In the genomic region with DNA sequence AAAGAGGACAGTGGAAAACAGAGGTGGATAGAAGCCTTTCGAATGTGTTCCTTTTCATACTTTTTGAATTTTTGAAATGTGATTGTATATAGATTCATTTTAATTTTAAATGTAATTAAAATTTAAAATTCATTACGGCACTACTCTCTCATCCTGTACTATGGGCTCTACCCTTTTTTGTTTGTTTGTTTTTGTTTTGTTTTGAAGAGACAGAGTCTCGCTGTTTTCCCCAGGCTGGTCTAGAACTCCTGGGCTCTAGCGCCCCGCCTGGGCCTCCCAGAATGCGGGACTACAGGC, we compare ENCODE assay signal across 8 cellular contexts. TPM values are rescaled to one million over a fixed set of nuclear protein-coding genes. Genes with fewer than 3 reads are reported as not detected.
DNase-seq lines count a peak whose midpoint lies in the region; ATAC-seq lines count a peak whose summit lies in the region.

No MANE protein-coding gene starts in this region.

- no peak for DNase-seq in activated T-cell treated with anti-CD3 and anti-CD28 coated beads, Interleukin-2, amount 50 U/mL, for 4 hours
- DNase-seq in activated T-cell treated with anti-CD3 and anti-CD28 coated beads, Interleukin-2, amount 50 U/mL, for 48 hours, result no peak
- DNase-seq in activated naive CD8-positive, alpha-beta T cell treated with anti-CD3 and anti-CD28 coated beads, Interleukin-2, amount 50 U/mL, for 24 hours, result no peak
- peak; percentile 59 for DNase-seq in kidney glomerular epithelial cell (lab: John Stamatoyannopoulos, UW)
- DNase-seq in occipital lobe (lab: John Stamatoyannopoulos, UW), result no peak
- DNase-seq in middle frontal gyrus (ENCODE audit: extremely low spot score, low spot score), result no peak
- no peak for DNase-seq in activated CD8-positive, alpha-beta memory T cell treated with anti-CD3 and anti-CD28 coated beads for 24 hours

- H3K27ac Mint-ChIP-seq in activated naive CD8-positive, alpha-beta T cell treated with anti-CD3 and anti-CD28 coated beads, Interleukin-2, amount 50 U/mL, for 24 hours, result peak overlapping the region; percentile 33

- H3K9me3 Mint-ChIP-seq in activated T-cell treated with anti-CD3 and anti-CD28 coated beads, Interleukin-2, amount 50 U/mL, for 4 hours, result no peaks in the 10 kb centered on the region
- no peaks in the 10 kb centered on the region for H3K9me3 Mint-ChIP-seq in activated naive CD8-positive, alpha-beta T cell treated with anti-CD3 and anti-CD28 coated beads, Interleukin-2, amount 50 U/mL, for 24 hours

- H3K36me3 Mint-ChIP-seq in activated T-cell treated with anti-CD3 and anti-CD28 coated beads, Interleukin-2, amount 50 U/mL, for 4 hours (ENCODE audit: insufficient read depth), result no peaks in the 10 kb centered on the region
- no peaks in the 10 kb centered on the region for H3K36me3 Mint-ChIP-seq in activated naive CD8-positive, alpha-beta T cell treated with anti-CD3 and anti-CD28 coated beads, Interleukin-2, amount 50 U/mL, for 24 hours (ENCODE audit: low read depth)

- H3K4me3 ChIP-seq in thymus (ENCODE audit: low read length), result peak overlapping the region; percentile 86

- no peaks in the 10 kb centered on the region for H3K27me3 Mint-ChIP-seq in activated T-cell treated with anti-CD3 and anti-CD28 coated beads, Interleukin-2, amount 50 U/mL, for 4 hours (ENCODE audit: low read depth)
- peaks cover 6% of the 10 kb centered on the region for H3K27me3 Mint-ChIP-seq in activated naive CD8-positive, alpha-beta T cell treated with anti-CD3 and anti-CD28 coated beads, Interleukin-2, amount 50 U/mL, for 24 hours

- H3K36me3 ChIP-seq in thymus (ENCODE audit: control insufficient read depth, insufficient read depth), result no peaks in the 10 kb centered on the region

- H3K9me3 ChIP-seq in thymus (ENCODE audit: control insufficient read depth), result no peaks in the 10 kb centered on the region

- peak overlapping the region; percentile 87 for H3K4me3 Mint-ChIP-seq in activated T-cell treated with anti-CD3 and anti-CD28 coated beads, Interleukin-2, amount 50 U/mL, for 4 hours
- peak overlapping the region; percentile 78 for H3K4me3 Mint-ChIP-seq in activated naive CD8-positive, alpha-beta T cell treated with anti-CD3 and anti-CD28 coated beads, Interleukin-2, amount 50 U/mL, for 24 hours

- WGBS in thymus, result 22% methylated on average over 6 of the region's 6 CpGs

- no peaks in the 10 kb centered on the region for H3K27me3 ChIP-seq in thymus (ENCODE audit: control insufficient read depth, insufficient read depth)

- peak overlapping the region; percentile 74 for H3K27ac ChIP-seq in thymus (ENCODE audit: low read depth)

- H3K4me1 ChIP-seq in thymus (ENCODE audit: control insufficient read depth, insufficient read depth, low read length), result peaks cover 2% of the 10 kb centered on the region

- peak; percentile 46 to 53 for ATAC-seq in activated T-cell treated with anti-CD3 and anti-CD28 coated beads, Interleukin-2, amount 50 U/mL, for 4 hours
- peak; percentile 26 for ATAC-seq in activated naive CD8-positive, alpha-beta T cell treated with anti-CD3 and anti-CD28 coated beads, Interleukin-2, amount 50 U/mL, for 24 hours

- H3K4me1 Mint-ChIP-seq in activated T-cell treated with anti-CD3 and anti-CD28 coated beads, Interleukin-2, amount 50 U/mL, for 4 hours (ENCODE audit: low read depth), result peaks cover 3% of the 10 kb centered on the region
- peaks cover 7% of the 10 kb centered on the region for H3K4me1 Mint-ChIP-seq in activated naive CD8-positive, alpha-beta T cell treated with anti-CD3 and anti-CD28 coated beads, Interleukin-2, amount 50 U/mL, for 24 hours

RNA-seq across cellular contexts. Expression of a gene that starts 11.9 kb away (rescaled TPM):
- total RNA-seq in activated T-cell treated with anti-CD3 and anti-CD28 coated beads, Interleukin-2, amount 50 U/mL, for 4 hours, result 10 to 100 TPM; 56.2 to 69.1 (median 68.3) TPM
- polyA plus RNA-seq in thymus, result 30.7 TPM
- total RNA-seq in occipital lobe, result 41.3 TPM

RNA-seq across cellular contexts. Expression of a gene that starts 48.3 kb away (rescaled TPM):
- total RNA-seq in activated T-cell treated with anti-CD3 and anti-CD28 coated beads, Interleukin-2, amount 50 U/mL, for 4 hours, result 1 to 10 TPM; 1.2 to 2.3 (median 1.3) TPM
- 37.7 TPM for polyA plus RNA-seq in thymus
- total RNA-seq in occipital lobe, result 3.4 TPM

RNA-seq across cellular contexts. Expression of a gene that starts 49.8 kb away (rescaled TPM):
- under 1 TPM; 0.24 to 0.43 (median 0.38) TPM for total RNA-seq in activated T-cell treated with anti-CD3 and anti-CD28 coated beads, Interleukin-2, amount 50 U/mL, for 4 hours
- polyA plus RNA-seq in thymus, result 0.23 TPM
- 10.0 TPM for total RNA-seq in occipital lobe
